ENCODE assay signal across 1 cellular context in genomic region chr13:20525601-20526544, GRCh38.
TF ChIP-seq lines count a peak whose summit lies in the region.

A gene with protein sequence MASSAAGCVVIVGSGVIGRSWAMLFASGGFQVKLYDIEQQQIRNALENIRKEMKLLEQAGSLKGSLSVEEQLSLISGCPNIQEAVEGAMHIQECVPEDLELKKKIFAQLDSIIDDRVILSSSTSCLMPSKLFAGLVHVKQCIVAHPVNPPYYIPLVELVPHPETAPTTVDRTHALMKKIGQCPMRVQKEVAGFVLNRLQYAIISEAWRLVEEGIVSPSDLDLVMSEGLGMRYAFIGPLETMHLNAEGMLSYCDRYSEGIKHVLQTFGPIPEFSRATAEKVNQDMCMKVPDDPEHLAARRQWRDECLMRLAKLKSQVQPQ (minus strand): TSS chr13:20525857. CDS start chr13:20525794, 63 bp downstream.

TF ChIP-seq in HepG2, 621 proteins besides CTCF, POLR2A, EP300 and RAD21 (continued from another document):
- peak; percentile 29; the same call in 1 of the 2 replicates for TF ChIP-seq HMGXB3 (CRISPR knock-in tag; IDR thresholded peaks at IDR 0.05; ENCODE audit: borderline replicate concordance)
- 0 out of 2 replicates have a peak, but pooled peaks have one; percentile 44 for TF ChIP-seq ZNF329 (CRISPR knock-in tag; IDR thresholded peaks at IDR 0.05; ENCODE audit: low read depth)
- TF ChIP-seq SP4 (CRISPR knock-in tag; IDR thresholded peaks at IDR 0.05): no peak
